ENCODE assay signal across 15 cellular contexts in the genomic region with DNA sequence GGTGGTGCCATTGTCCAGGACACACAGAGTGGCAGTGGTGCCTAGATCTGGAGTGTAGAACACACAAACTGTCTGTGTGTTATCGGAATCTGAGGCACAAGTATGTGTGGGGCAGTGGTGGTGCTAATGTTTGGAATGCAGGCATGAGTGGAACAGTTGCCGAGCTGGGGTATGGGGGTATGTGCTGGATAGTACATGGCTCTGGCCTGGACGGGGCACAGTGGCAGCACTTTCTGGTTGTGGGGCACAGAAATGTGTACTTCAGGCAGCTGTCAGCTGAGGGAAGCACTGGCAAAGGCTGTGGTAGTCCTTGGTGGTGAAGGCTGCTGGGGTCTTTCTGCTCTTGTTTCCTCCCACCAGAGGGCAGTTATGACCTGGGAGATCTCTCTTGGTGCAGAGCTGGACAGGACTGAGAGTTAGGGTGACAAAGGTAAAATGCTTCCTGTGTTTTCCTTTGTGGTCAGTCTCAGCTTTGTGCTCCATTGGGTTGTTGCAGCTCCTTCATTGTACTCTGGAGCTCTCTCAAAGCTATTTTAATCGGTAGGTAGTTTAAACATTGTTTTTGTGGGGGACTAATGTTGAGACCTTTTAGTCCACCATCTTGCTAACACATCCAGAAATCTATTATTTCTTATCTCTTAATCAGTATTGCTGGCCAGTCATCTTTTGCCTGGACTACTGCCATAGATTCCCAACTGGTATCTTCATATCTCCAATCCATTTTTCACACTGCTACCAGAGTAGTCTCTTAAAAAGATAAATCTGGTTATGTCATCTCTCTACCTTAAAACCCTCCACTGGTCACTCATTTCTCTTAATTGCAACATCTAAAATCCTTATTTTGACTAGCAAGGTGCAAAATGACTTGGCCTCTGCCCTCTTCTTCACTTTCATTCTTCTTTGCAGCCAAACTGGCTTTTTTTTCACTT.
A peak's percentile ranks its signal among the peaks of the same experiment; 100 is the strongest.
DNase-seq lines count a peak whose midpoint lies in the region; TF ChIP-seq lines count a peak whose summit lies in the region.
"Had no signal": no experiment of that assay in that cellular context is flagged by ENCODE, and none has a peak within 500 bp of the region (broad histone marks: within the 10 kb centered on the region; RNA-seq: fewer than 3 reads in every experiment).

No MANE protein-coding gene starts in this region.

- no peak overlapping the region for H3K4me3 ChIP-seq in BE2C (ENCODE audit: low read depth, low read length)
- H3K4me3 ChIP-seq: ascending aorta, BLaER1, GM23248, lower lobe of right lung had no signal

- peak; percentile 9 for DNase-seq in BE2C
- no peak for DNase-seq in GM13977 (ENCODE audit: low spot score)
- peak; percentile 7 for DNase-seq in RPMI7951 (ENCODE audit: low read depth)
- peak; percentile 40 for DNase-seq in iPS DF 19.7 (ENCODE audit: low read depth, low spot score)
- DNase-seq in CD1c-positive myeloid dendritic cell (ENCODE audit: extremely low spot score), result no peak
- DNase-seq in stimulated activated CD4-positive, alpha-beta T cell treated with anti-CD3 and anti-CD28 coated beads, Interleukin-15, amount 100 ng/mL, for 24 hours, result no peak
- no peak for DNase-seq in NCI-H146 treated with DMSO at 0.1 percent for 48 hours (lab: John Stamatoyannopoulos, UW; ENCODE audit: unreplicated experiment)
- DNase-seq in SKM-1 treated with dmso at 0.1 percent for 144 hours (lab: John Stamatoyannopoulos, UW; ENCODE audit: unreplicated experiment), result no peak
- DNase-seq: effector memory CD8-positive, alpha-beta T cell; GM23248; lower lobe of right lung; stimulated activated CD4-positive, alpha-beta T cell treated with anti-CD3 and anti-CD28 coated beads, Interleukin-1b, Interleukin-23, amount 100 ng/mL, for 48 hours; stimulated activated naive CD4-positive, alpha-beta T cell treated with Interleukin-2 at 50 U/mL for 16 hours had no signal

- no peaks in the 10 kb centered on the region for H3K4me1 ChIP-seq in BE2C
- H3K4me1 ChIP-seq: ascending aorta, BLaER1, lower lobe of right lung had no signal

- no peaks in the 10 kb centered on the region for H3K36me3 ChIP-seq in BE2C
- H3K36me3 ChIP-seq: ascending aorta, BLaER1, lower lobe of right lung had no signal

- TF ChIP-seq CTCF in BE2C (IDR thresholded peaks at IDR 0.05; ENCODE audit: low read depth, low read length), result peak; percentile 30
- peak; percentile 5 for TF ChIP-seq CTCF in GM13977 (IDR thresholded peaks at IDR 0.05; ENCODE audit: extremely low read depth, insufficient read depth, missing control alignments)

- no peaks in the 10 kb centered on the region for H3K27me3 ChIP-seq in BE2C
- H3K27me3 ChIP-seq: ascending aorta, BLaER1 had no signal

- in situ Hi-C loops in GM13977 (cut with MboI; ENCODE audit: low pct_unique_long_range_greater_than_20kb, low sequenced_read_pairs, unreplicated experiment), result no loop called here

- no peaks in the 10 kb centered on the region for H3K9me3 ChIP-seq in BE2C
- H3K9me3 ChIP-seq: lower lobe of right lung had no signal

Comparison
In these comparisons a context has a peak if more than half of its experiments do, and no peak if none do; other contexts are left out.
1. DNase-seq: peak in BE2C (single experiment), RPMI7951 (single experiment) and iPS DF 19.7 (single experiment); none in GM13977 (single experiment), CD1c-positive myeloid dendritic cell (single experiment), stimulated activated CD4-positive, alpha-beta T cell treated with anti-CD3 and anti-CD28 coated beads, Interleukin-15, amount 100 ng/mL, for 24 hours (single experiment), NCI-H146 treated with DMSO at 0.1 percent for 48 hours (single experiment) and SKM-1 treated with dmso at 0.1 percent for 144 hours (single experiment).